ENCODE assay signal across 6 cellular contexts in genomic region chr3:51993657-51994056, GRCh38. TPM values are rescaled to one million over a fixed set of nuclear protein-coding genes. Genes with fewer than 3 reads are reported as not detected.
DNase-seq lines count a peak whose midpoint lies in the region; ATAC-seq and TF ChIP-seq lines count a peak whose summit lies in the region.
"Not testable (repeated sequence)": the region's sequence is repeated elsewhere in the genome, so short reads cannot be mapped to it uniquely, and the experiment has no call there.

No MANE protein-coding gene starts in this region.

- not testable (repeated sequence) for H3K9me3 ChIP-seq in HCT116 (ENCODE audit: control insufficient read depth in 1 of 2, insufficient read depth in 1 of 2, low read depth in 1 of 2, low read length in 2 of 2)

- not testable (repeated sequence) for H2AFZ ChIP-seq in ACC112 (ENCODE audit: low read length, unreplicated experiment); HCT116 (ENCODE audit: low read depth, low read length, poor library complexity, severe bottlenecking)

- H3K27me3 Mint-ChIP-seq in T-cell; activated T-cell treated with anti-CD3 and anti-CD28 coated beads, Interleukin-2, amount 50 U/mL, for 72 hours (ENCODE audit: low read depth); MCF 10A (ENCODE audit: insufficient read depth, unreplicated experiment); nephron (ENCODE audit: low read depth): not testable (repeated sequence)

- POLR2A ChIA-PET in HCT116 (lab: Charles Lee): interaction anchor here (3.5 to 5.1 kb wide), 2 partner anchors 11 to 51 kb away, joined by 31 to 47 read pairs; partner anchors contain the start of genes ACY1, PARP3 and RRP9
- POLR2A ChIA-PET in T-cell (lab: Charles Lee): not testable (repeated sequence)
- POLR2A ChIA-PET in MCF 10A (lab: Yijun Ruan, JAX): interaction anchor here (1.4 to 2.9 kb wide), 3 partner anchors 11 to 419 kb away, joined by 4 to 93 read pairs (median 11); partner anchors contain the start of genes ABHD14A, ABHD14B and ACY1

- BruUV-seq in HCT116 (replicated peaks; lab: Mats Ljungman, UMichigan): not testable (repeated sequence)
- BruUV-seq in MCF 10A (replicated peaks; lab: Mats Ljungman, UMichigan): TSS peak; percentile 58

- not testable (repeated sequence) for H3K27ac ChIP-seq in ACC112 (ENCODE audit: low read depth, low read length)
- peak overlapping the region; percentile 16; the same call in 1 of the 2 replicates for H3K27ac ChIP-seq in HCT116 (ENCODE audit: low read depth, low read length)

- H3K4me2 ChIP-seq in HCT116 (ENCODE audit: low read length): not testable (repeated sequence)

- not testable (repeated sequence) for H4K20me1 ChIP-seq in HCT116 (ENCODE audit: insufficient read depth)

- peaks cover 28% of the 10 kb centered on the region for H3K36me3 ChIP-seq in ACC112 (ENCODE audit: insufficient read depth, low read length)
- peaks cover 15 to 29% of the 10 kb centered on the region in 2 experiments for H3K36me3 ChIP-seq in HCT116 (ENCODE audit: control insufficient read depth in 1 of 2, insufficient read depth in 2 of 2, low read length in 2 of 2)

- H3K27me3 ChIP-seq in ACC112 (ENCODE audit: insufficient read depth, low read length); HCT116 (ENCODE audit: insufficient read depth, low read length): not testable (repeated sequence)

- not testable (repeated sequence) for H3K9me3 Mint-ChIP-seq in T-cell; activated T-cell treated with anti-CD3 and anti-CD28 coated beads, Interleukin-2, amount 50 U/mL, for 72 hours; MCF 10A (ENCODE audit: unreplicated experiment); nephron

- not testable (repeated sequence) for DNase-seq in HCT116 (ENCODE audit: low read depth, low spot score); T-cell; activated T-cell treated with anti-CD3 and anti-CD28 coated beads, Interleukin-2, amount 50 U/mL, for 72 hours; MCF 10A (ENCODE audit: unreplicated experiment)

- intact Hi-C loops in HCT116 (cut with micrococcal nuclease); MCF 10A (cut with micrococcal nuclease): not testable (repeated sequence)

- not testable (repeated sequence) for ATAC-seq in HCT116; T-cell (replicated peaks in 1 of 4); activated T-cell treated with anti-CD3 and anti-CD28 coated beads, Interleukin-2, amount 50 U/mL, for 72 hours (replicated peaks in 1 of 2)

- H3K4me1 Mint-ChIP-seq in T-cell (peaks cover 37 to 45% (median 38%) of the 10 kb centered on the region in 3 donors), MCF 10A (ENCODE audit: insufficient read depth, unreplicated experiment) (peaks cover 14% of the 10 kb centered on the region), nephron (peaks cover 33% of the 10 kb centered on the region)
- peaks cover 37% of the 10 kb centered on the region for H3K4me1 Mint-ChIP-seq in activated T-cell treated with anti-CD3 and anti-CD28 coated beads, Interleukin-2, amount 50 U/mL, for 72 hours (ENCODE audit: low read depth)

- H3K4me3 Mint-ChIP-seq in T-cell: peak overlapping the region in 2 of 3 donors; percentile 99 to 100
- H3K4me3 Mint-ChIP-seq in activated T-cell treated with anti-CD3 and anti-CD28 coated beads, Interleukin-2, amount 50 U/mL, for 72 hours: peak overlapping the region; percentile 97 to 100
- H3K4me3 Mint-ChIP-seq in MCF 10A (ENCODE audit: unreplicated experiment): peak overlapping the region; percentile 96
- H3K4me3 Mint-ChIP-seq in nephron: peak overlapping the region; percentile 99 to 100 (median 100)

- RAD21 ChIA-PET in HCT116 (lab: Charles Lee; ENCODE audit: low non-redundant PET in 1 of 2, low total read pairs in 2 of 2, uncharacterized antibody in 2 of 2, unreplicated experiment in 2 of 2): not testable (repeated sequence)

- not testable (repeated sequence) for H3K9ac ChIP-seq in HCT116 (ENCODE audit: low read length)

- peaks cover 13% of the 10 kb centered on the region for H3K4me1 ChIP-seq in ACC112 (ENCODE audit: control insufficient read depth, insufficient read depth, low read length, unreplicated experiment)
- peaks cover 13 to 44% of the 10 kb centered on the region in 2 experiments for H3K4me1 ChIP-seq in HCT116 (ENCODE audit: control insufficient read depth in 1 of 2, insufficient read depth in 2 of 2, low read length in 2 of 2)

- H3K27ac Mint-ChIP-seq in T-cell; activated T-cell treated with anti-CD3 and anti-CD28 coated beads, Interleukin-2, amount 50 U/mL, for 72 hours; MCF 10A (ENCODE audit: low read depth, unreplicated experiment); nephron: not testable (repeated sequence)

- not testable (repeated sequence) for H3K9me2 ChIP-seq in HCT116 (ENCODE audit: insufficient read depth)

- H3K4me3 ChIP-seq in ACC112 (ENCODE audit: low read depth, low read length): peak overlapping the region; percentile 98; the same call in 1 of the 2 replicates
- H3K4me3 ChIP-seq in HCT116 (replicated peaks in 1 of 2; ENCODE audit: low read depth in 1 of 2, low read length in 2 of 2): not testable (repeated sequence)

- H3K79me2 ChIP-seq in ACC112 (ENCODE audit: control insufficient read depth, insufficient read depth, low read length, unreplicated experiment) (peaks cover 25% of the 10 kb centered on the region), HCT116 (ENCODE audit: insufficient read depth, low read length) (peaks cover 30% of the 10 kb centered on the region)

- TF ChIP-seq POLR2A in HCT116 (IDR thresholded peaks at IDR 0.05; ENCODE audit: borderline replicate concordance, extremely low read depth, insufficient read depth, insufficient read length): not testable (repeated sequence)

- TF ChIP-seq RAD21 in HCT116 (IDR thresholded peaks at IDR 0.05; ENCODE audit: low read depth): not testable (repeated sequence)

- CTCF ChIA-PET in HCT116 (lab: Charles Lee); T-cell (lab: Charles Lee): not testable (repeated sequence)
- CTCF ChIA-PET in MCF 10A (lab: Yijun Ruan, JAX): interaction anchor here (0.6 to 3.0 kb wide), 5 partner anchors 10 to 601 kb away, joined by 3 to 12 read pairs (median 4); partner anchors contain the start of gene ACY1

- H3K36me3 Mint-ChIP-seq in T-cell (peaks cover 21% of the 10 kb centered on the region), MCF 10A (ENCODE audit: insufficient read depth, unreplicated experiment) (peaks cover 53% of the 10 kb centered on the region), nephron (ENCODE audit: low read depth) (peaks cover 43% of the 10 kb centered on the region)
- H3K36me3 Mint-ChIP-seq in activated T-cell treated with anti-CD3 and anti-CD28 coated beads, Interleukin-2, amount 50 U/mL, for 72 hours (ENCODE audit: insufficient read depth in 2 of 2): peaks cover 16 to 20% of the 10 kb centered on the region in 2 donors

- not testable (repeated sequence) for TF ChIP-seq CTCF in HCT116 (IDR thresholded peaks at IDR 0.05 in 2 of 3, conservative IDR thresholded peaks at IDR 0.05 in 1 of 3; ENCODE audit: borderline replicate concordance in 1 of 3, insufficient read depth in 1 of 3, low read depth in 2 of 3, low read length in 2 of 3); MCF 10A (IDR thresholded peaks at IDR 0.05; ENCODE audit: unreplicated experiment); nephron (IDR thresholded peaks at IDR 0.05; ENCODE audit: unreplicated experiment in 3 of 3)

RNA-seq across cellular contexts. Expression of gene RPL29, which starts 2.0 kb away (rescaled TPM):
- 1,880 TPM for total RNA-seq in HCT116 (2021; ENCODE audit: unreplicated experiment)
- 2,915 and 3,138 TPM in 2 replicates for polyA plus RNA-seq in HCT116 (2012)
- 1,000 to 10,000 TPM; 1,518 to 1,711 (median 1,629) TPM for total RNA-seq in T-cell
- 1,000 to 10,000 TPM; 1,676 to 1,838 TPM for total RNA-seq in activated T-cell treated with anti-CD3 and anti-CD28 coated beads, Interleukin-2, amount 50 U/mL, for 72 hours
- total RNA-seq in MCF 10A (2022): 1,551 and 1,602 TPM in 2 replicates

RNA-seq across cellular contexts. Expression of gene ACY1, which starts 10.3 kb away (rescaled TPM):
- total RNA-seq in HCT116 (2021; ENCODE audit: unreplicated experiment): 73.2 TPM
- polyA plus RNA-seq in HCT116 (2012): 95.9 and 108 TPM in 2 replicates
- total RNA-seq in T-cell: 10 to 100 TPM in 3 of 5 donors, 1 to 10 TPM in 2; 6.2 to 19.0 (median 13.3) TPM
- total RNA-seq in activated T-cell treated with anti-CD3 and anti-CD28 coated beads, Interleukin-2, amount 50 U/mL, for 72 hours: 10 to 100 TPM; 30.2 to 42.4 TPM
- 109 and 164 TPM in 2 replicates for total RNA-seq in MCF 10A (2022)

RNA-seq across cellular contexts. Expression of gene ABHD14A, which starts 18.8 kb away (rescaled TPM):
- total RNA-seq in HCT116 (2021; ENCODE audit: unreplicated experiment) (11.6 TPM), T-cell (10 to 100 TPM; 14.3 to 26.5 (median 20.8) TPM), MCF 10A (2022) (4.0 and 8.1 TPM in 2 replicates)
- 19.8 and 22.1 TPM in 2 replicates for polyA plus RNA-seq in HCT116 (2012)
- 1 to 10 TPM; 6.6 to 8.9 TPM for total RNA-seq in activated T-cell treated with anti-CD3 and anti-CD28 coated beads, Interleukin-2, amount 50 U/mL, for 72 hours

RNA-seq across cellular contexts. Expression of gene ABHD14B, which starts 19.8 kb away (rescaled TPM):
- total RNA-seq in HCT116 (2021; ENCODE audit: unreplicated experiment): 80.9 TPM
- 115 and 123 TPM in 2 replicates for polyA plus RNA-seq in HCT116 (2012)
- 10 to 100 TPM; 55.7 to 86.4 (median 78.5) TPM for total RNA-seq in T-cell
- 10 to 100 TPM; 52.5 to 54.6 TPM for total RNA-seq in activated T-cell treated with anti-CD3 and anti-CD28 coated beads, Interleukin-2, amount 50 U/mL, for 72 hours
- 48.9 and 49.8 TPM in 2 replicates for total RNA-seq in MCF 10A (2022)

RNA-seq across cellular contexts. Expression of gene PCBP4, which starts 26.4 kb away (rescaled TPM):
- total RNA-seq in HCT116 (2021; ENCODE audit: unreplicated experiment) (48.8 TPM), T-cell (10 to 100 TPM; 11.7 to 33.3 (median 26.6) TPM), MCF 10A (2022) (26.4 TPM in 2 replicates)
- 42.2 and 47.3 TPM in 2 replicates for polyA plus RNA-seq in HCT116 (2012)
- 10 to 100 TPM; 23.3 to 27.4 TPM for total RNA-seq in activated T-cell treated with anti-CD3 and anti-CD28 coated beads, Interleukin-2, amount 50 U/mL, for 72 hours
